Comparison of ENCODE assay signal across 22 cellular contexts in the genomic region with DNA sequence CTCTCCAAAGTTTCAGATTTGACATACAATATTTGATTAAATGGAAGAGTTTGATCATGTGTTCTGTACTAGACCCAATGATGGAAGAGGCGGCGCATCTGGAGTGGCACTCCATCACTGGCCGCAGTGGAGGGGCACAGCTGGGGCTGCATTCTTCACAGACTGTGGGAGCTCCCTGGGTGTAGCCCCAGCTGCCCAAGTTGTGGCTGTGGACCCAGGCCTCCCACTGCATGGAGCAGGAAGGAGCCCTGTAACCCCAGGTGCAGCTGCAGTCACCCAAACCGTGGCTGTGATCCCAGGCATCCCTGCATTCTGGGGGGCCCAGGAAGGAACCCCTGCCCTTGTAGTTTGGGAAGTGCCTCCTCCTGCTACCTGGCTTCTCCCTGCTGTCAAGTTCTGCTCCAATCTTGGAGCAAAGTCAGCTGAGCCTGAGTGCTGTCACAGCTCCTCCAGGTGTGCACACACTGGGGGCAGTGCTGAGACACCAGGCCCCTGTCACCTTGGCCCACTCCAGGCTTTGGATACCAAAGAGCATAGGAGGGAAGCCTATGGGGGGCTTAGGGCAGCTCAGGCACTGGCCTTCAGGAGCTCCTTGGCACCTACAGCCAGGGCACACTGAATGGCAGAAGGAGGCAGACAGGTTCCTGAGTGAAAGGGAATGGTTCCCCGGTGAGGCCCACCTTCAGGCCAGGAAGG.
DNase-seq lines count a peak whose midpoint lies in the region; ATAC-seq and TF ChIP-seq lines count a peak whose summit lies in the region.
"Had no signal": no experiment of that assay in that cellular context is flagged by ENCODE, and none has a peak within 500 bp of the region (broad histone marks: within the 10 kb centered on the region; RNA-seq: fewer than 3 reads in every experiment).

No MANE protein-coding gene starts in this region.

- H3K14ac ChIP-seq in H9 (ENCODE audit: insufficient read depth, low read length) (no peak overlapping the region), neuronal stem cell (ENCODE audit: low read length) (peak overlapping the region; percentile 31)

- H3K27ac Mint-ChIP-seq in H9 (no peak overlapping the region), endodermal cell (no peak overlapping the region)
- H3K27ac Mint-ChIP-seq: CD4-positive, CD25-positive, alpha-beta regulatory T cell; CD8-positive, alpha-beta T cell had no signal

- H2AK5ac ChIP-seq in H9 (ENCODE audit: insufficient read length, low read length), result no peak overlapping the region
- peak overlapping the region; percentile 63 for H2AK5ac ChIP-seq in neuronal stem cell (ENCODE audit: low read depth, low read length)

- H3K4ac ChIP-seq in H9 (ENCODE audit: low read depth, low read length) (no peak overlapping the region), neuronal stem cell (ENCODE audit: low read length) (no peak overlapping the region)

- H3T11ph ChIP-seq in H9 (ENCODE audit: low read length), result no peak overlapping the region

- H3K79me2 ChIP-seq in H9 (ENCODE audit: insufficient read depth, low read length), result no peaks in the 10 kb centered on the region

- H4K8ac ChIP-seq in H9 (replicated peaks; ENCODE audit: insufficient read length, low read depth, low read length) (no peak overlapping the region), neuronal stem cell (ENCODE audit: low read depth, low read length) (no peak overlapping the region)

- no peaks in the 10 kb centered on the region for H3K9me3 Mint-ChIP-seq in H9
- no peaks in the 10 kb centered on the region for H3K9me3 Mint-ChIP-seq in endodermal cell

- H3K79me1 ChIP-seq in H9 (ENCODE audit: insufficient read depth, low read depth, low read length, poor library complexity, severe bottlenecking), result no peaks in the 10 kb centered on the region
- no peaks in the 10 kb centered on the region for H3K79me1 ChIP-seq in neuronal stem cell (ENCODE audit: low read depth, low read length)

- H3K4me1 ChIP-seq in H9 (ENCODE audit: insufficient read depth, low read length) (no peaks in the 10 kb centered on the region), endodermal cell (ENCODE audit: control insufficient read depth, insufficient read depth, low read length) (no peaks in the 10 kb centered on the region), neuronal stem cell (ENCODE audit: control insufficient read depth in 2 of 2, insufficient read depth in 1 of 2, low read depth in 1 of 2, low read length in 2 of 2) (no peaks in the 10 kb centered on the region), upper lobe of left lung (no peaks in the 10 kb centered on the region)
- H3K4me1 ChIP-seq: A549; BE2C; BLaER1 treated with 17β-estradiol and CSF1 and Interleukin-3, amounts not matched to agents 10 nM and 100 nM; Caco-2 had no signal

- H2AFZ ChIP-seq in H9 (ENCODE audit: low read length), result no peak overlapping the region
- H2AFZ ChIP-seq in neuronal stem cell (ENCODE audit: low read length), result no peak overlapping the region
- H2AFZ ChIP-seq: GM23248 had no signal

- H4K5ac ChIP-seq in H9 (ENCODE audit: insufficient read length, low read depth, low read length), result no peak overlapping the region

- TF ChIP-seq POLR2A in upper lobe of left lung (IDR thresholded peaks at IDR 0.05), result no peak

- H3K18ac ChIP-seq in H9 (ENCODE audit: insufficient read length, low read depth, low read length), result no peak overlapping the region
- peak overlapping the region; percentile 71 for H3K18ac ChIP-seq in neuronal stem cell (ENCODE audit: low read length)

- H3K9me3 ChIP-seq in H9 (ENCODE audit: control insufficient read depth, low read depth, low read length) (no peaks in the 10 kb centered on the region), endodermal cell (ENCODE audit: control insufficient read depth, low read length) (no peaks in the 10 kb centered on the region), neuronal stem cell (replicated peaks in 1 of 2; ENCODE audit: control insufficient read depth in 2 of 2, insufficient read depth in 1 of 2, low read depth in 1 of 2, low read length in 2 of 2) (no peaks in the 10 kb centered on the region), upper lobe of left lung (no peaks in the 10 kb centered on the region)
- H3K9me3 ChIP-seq: A549, BE2C, Caco-2 had no signal

- H4K91ac ChIP-seq in H9 (ENCODE audit: insufficient read length, low read depth, low read length) (no peak overlapping the region), neuronal stem cell (ENCODE audit: low read depth, low read length, poor library complexity) (no peak overlapping the region)

- DNase-seq in H9 (peak; percentile 25), endodermal cell (peak; percentile 52), neuronal stem cell (ENCODE audit: low spot score) (no peak), upper lobe of left lung (peak in 1 of 2 donors; percentile 13), KG1 (lab: John Stamatoyannopoulos, UW) (no peak)
- DNase-seq in stimulated activated naive CD8-positive, alpha-beta T cell treated with anti-CD3 and anti-CD28 coated beads, Interleukin-15, Interleukin-2, amounts not matched to agents 100 U/mL and 50 U/mL, for 24 hours, result no peak
- DNase-seq: 8988T; ACHN; AML-193; BE2C; Caco-2; CD4-positive, CD25-positive, alpha-beta regulatory T cell; CD8-positive, alpha-beta T cell; DMS153; DND-41; GM23248; H7 had no signal

- H2BK120ac ChIP-seq in H9 (ENCODE audit: low read depth, low read length, poor library complexity, severe bottlenecking) (no peak overlapping the region), neuronal stem cell (ENCODE audit: low read depth, low read length) (no peak overlapping the region)

- H3K23ac ChIP-seq in H9 (ENCODE audit: insufficient read length, low read depth, low read length) (no peak overlapping the region), neuronal stem cell (ENCODE audit: low read depth, low read length, poor library complexity) (peak overlapping the region; percentile 31)

- H2BK5ac ChIP-seq in H9 (ENCODE audit: insufficient read length, low read length), result no peak overlapping the region
- no peak overlapping the region for H2BK5ac ChIP-seq in neuronal stem cell (ENCODE audit: low read length)

- H3K9ac ChIP-seq in H9 (ENCODE audit: extremely low read depth, insufficient read length, low read length), result no peak overlapping the region
- no peak overlapping the region for H3K9ac ChIP-seq in endodermal cell (ENCODE audit: extremely low read depth, low read length, poor library complexity, severe bottlenecking)
- H3K9ac ChIP-seq in neuronal stem cell (ENCODE audit: low read depth, low read length, poor library complexity), result no peak overlapping the region
- H3K9ac ChIP-seq: BLaER1 treated with 17β-estradiol and CSF1 and Interleukin-3, amounts not matched to agents 10 nM and 100 nM; GM23248 had no signal

- no peak overlapping the region for H3K4me2 ChIP-seq in H9 (ENCODE audit: insufficient read depth, insufficient read length, low read length)
- no peak overlapping the region for H3K4me2 ChIP-seq in neuronal stem cell (ENCODE audit: insufficient read depth, low read length, poor library complexity, severe bottlenecking)
- H3K4me2 ChIP-seq: A549; BLaER1 treated with 17β-estradiol and CSF1 and Interleukin-3, amounts not matched to agents 10 nM and 100 nM had no signal

- H3K4me3 ChIP-seq in endodermal cell (ENCODE audit: low read length) (no peak overlapping the region), neuronal stem cell (ENCODE audit: low read length in 2 of 2) (no peak overlapping the region), upper lobe of left lung (no peak overlapping the region)
- H3K4me3 ChIP-seq: A549; BLaER1 treated with 17β-estradiol and CSF1 and Interleukin-3, amounts not matched to agents 10 nM and 100 nM; GM23248 had no signal

- peaks cover 1% of the 10 kb centered on the region; the same call in 1 of the 2 replicates for H3K27me3 Mint-ChIP-seq in H9 (ENCODE audit: low read depth)
- H3K27me3 Mint-ChIP-seq in endodermal cell (ENCODE audit: insufficient read depth), result no peaks in the 10 kb centered on the region
- H3K27me3 Mint-ChIP-seq: CD4-positive, CD25-positive, alpha-beta regulatory T cell had no signal

- no peaks in the 10 kb centered on the region for H4K20me1 ChIP-seq in H9 (ENCODE audit: control insufficient read depth, insufficient read depth, insufficient read length)
- H4K20me1 ChIP-seq: BLaER1 treated with 17β-estradiol and CSF1 and Interleukin-3, amounts not matched to agents 10 nM and 100 nM had no signal

- no peak overlapping the region for H3K27ac ChIP-seq in H9 (ENCODE audit: insufficient read length, low read depth, low read length)
- H3K27ac ChIP-seq in endodermal cell (ENCODE audit: low read depth, low read length), result no peak overlapping the region
- no peak overlapping the region for H3K27ac ChIP-seq in neuronal stem cell (replicated peaks; ENCODE audit: low read length)
- no peak overlapping the region for H3K27ac ChIP-seq in upper lobe of left lung
- H3K27ac ChIP-seq: A549; BLaER1 treated with 17β-estradiol and CSF1 and Interleukin-3, amounts not matched to agents 10 nM and 100 nM; GM23248 had no signal

- H3K36me3 ChIP-seq in endodermal cell (ENCODE audit: control insufficient read depth, insufficient read depth, low read length) (no peaks in the 10 kb centered on the region), neuronal stem cell (replicated peaks in 1 of 2; ENCODE audit: control insufficient read depth in 2 of 2, insufficient read depth in 2 of 2, low read length in 2 of 2) (no peaks in the 10 kb centered on the region), upper lobe of left lung (no peaks in the 10 kb centered on the region)
- H3K36me3 ChIP-seq: BE2C; BLaER1 treated with 17β-estradiol and CSF1 and Interleukin-3, amounts not matched to agents 10 nM and 100 nM had no signal

- H3K36me3 Mint-ChIP-seq in H9 (ENCODE audit: insufficient read depth in 1 of 3, low read depth in 3 of 3), result no peaks in the 10 kb centered on the region
- no peaks in the 10 kb centered on the region for H3K36me3 Mint-ChIP-seq in endodermal cell (ENCODE audit: low read depth)
- H3K36me3 Mint-ChIP-seq: CD4-positive, CD25-positive, alpha-beta regulatory T cell; CD8-positive, alpha-beta T cell had no signal

- H3K27me3 ChIP-seq in H9 (ENCODE audit: insufficient read depth, low read length) (no peaks in the 10 kb centered on the region), endodermal cell (ENCODE audit: control insufficient read depth, insufficient read depth, low read length, poor library complexity, severe bottlenecking) (no peaks in the 10 kb centered on the region), neuronal stem cell (ENCODE audit: control insufficient read depth in 3 of 3, insufficient read depth in 3 of 3, low read depth in 1 of 3, low read length in 3 of 3) (no peaks in the 10 kb centered on the region), upper lobe of left lung (no peaks in the 10 kb centered on the region)
- H3K27me3 ChIP-seq: BE2C; BLaER1 treated with 17β-estradiol and CSF1 and Interleukin-3, amounts not matched to agents 10 nM and 100 nM had no signal

- TF ChIP-seq EP300 in upper lobe of left lung (IDR thresholded peaks at IDR 0.05), result no peak

- H2BK20ac ChIP-seq in H9 (ENCODE audit: low read depth, low read length, poor library complexity, severe bottlenecking), result no peak overlapping the region

- H3K56ac ChIP-seq in H9 (ENCODE audit: insufficient read length, low read depth, low read length), result no peak overlapping the region

- ATAC-seq in upper lobe of left lung (ENCODE audit: low FRiP score in 2 of 2) (peak; percentile 32 to 49), HG03045 (IDR thresholded peaks at IDR 0.05; ENCODE audit: unreplicated experiment) (no peak), GM18907 (IDR thresholded peaks at IDR 0.05; ENCODE audit: unreplicated experiment) (no peak)
- no peak for ATAC-seq in stimulated activated naive CD8-positive, alpha-beta T cell treated with anti-CD3 and anti-CD28 coated beads, Interleukin-15, Interleukin-2, amounts not matched to agents 100 U/mL and 50 U/mL, for 24 hours
- ATAC-seq: A549; CD8-positive, alpha-beta T cell; HCT116 had no signal

- H3K4me3 Mint-ChIP-seq in H9 (no peak overlapping the region), endodermal cell (no peak overlapping the region)
- H3K4me3 Mint-ChIP-seq: CD4-positive, CD25-positive, alpha-beta regulatory T cell; CD8-positive, alpha-beta T cell had no signal

- no peaks in the 10 kb centered on the region for H3K4me1 Mint-ChIP-seq in H9
- H3K4me1 Mint-ChIP-seq in endodermal cell, result no peaks in the 10 kb centered on the region
- H3K4me1 Mint-ChIP-seq: CD4-positive, CD25-positive, alpha-beta regulatory T cell had no signal

- H2BK12ac ChIP-seq in H9 (ENCODE audit: insufficient read length, low read depth, low read length) (no peak overlapping the region), neuronal stem cell (ENCODE audit: low read length) (peak overlapping the region; percentile 58)

- no CpG with 5 or more reads among the region's 5 CpGs for WGBS in H9 (ENCODE audit: extremely low coverage, insufficient read length, low lambda C conversion rate)
- WGBS in endodermal cell (ENCODE audit: insufficient coverage in 1 of 2, insufficient read length in 1 of 2), 2 experiments, result 84 to 91% methylated on average over 2 to 5 of the region's 5 CpGs
- WGBS in neuronal stem cell (ENCODE audit: extremely low coverage in 2 of 2, insufficient read length in 2 of 2, insufficient replicate concordance in 1 of 2), 2 donors, result no CpG with 5 or more reads among the region's 5 CpGs
- 92 to 95% methylated on average over 4 to 5 of the region's 5 CpGs for whole genome bisulfite sequencing in upper lobe of left lung, 2 donors

- no peak overlapping the region for H2BK15ac ChIP-seq in H9 (ENCODE audit: low read depth, low read length)
- no peak overlapping the region for H2BK15ac ChIP-seq in neuronal stem cell (ENCODE audit: low read length)

- no peak for TF ChIP-seq CTCF in H9 (conservative IDR thresholded peaks at IDR 0.05)
- TF ChIP-seq CTCF in endodermal cell (conservative IDR thresholded peaks at IDR 0.05), result no peak
- TF ChIP-seq CTCF in upper lobe of left lung (IDR thresholded peaks at IDR 0.05), result no peak

- no peaks in the 10 kb centered on the region for H3K23me2 ChIP-seq in H9 (ENCODE audit: insufficient read length, low read depth, low read length, poor library complexity, severe bottlenecking)

Comparison
In these comparisons a context has a peak if more than half of its experiments do, and no peak if none do; other contexts are left out.
1. DNase-seq: peak in H9 (single experiment) and endodermal cell (single experiment); none in neuronal stem cell (single experiment), stimulated activated naive CD8-positive, alpha-beta T cell treated with anti-CD3 and anti-CD28 coated beads, Interleukin-15, Interleukin-2, amounts not matched to agents 100 U/mL and 50 U/mL, for 24 hours (single experiment) and KG1 (single experiment).
2. ATAC-seq: peak in upper lobe of left lung (2 of 2); none in stimulated activated naive CD8-positive, alpha-beta T cell treated with anti-CD3 and anti-CD28 coated beads, Interleukin-15, Interleukin-2, amounts not matched to agents 100 U/mL and 50 U/mL, for 24 hours (single experiment), HG03045 (single experiment) and GM18907 (single experiment).